Comparison of ENCODE assay signal across 26 cellular contexts in the genomic region with DNA sequence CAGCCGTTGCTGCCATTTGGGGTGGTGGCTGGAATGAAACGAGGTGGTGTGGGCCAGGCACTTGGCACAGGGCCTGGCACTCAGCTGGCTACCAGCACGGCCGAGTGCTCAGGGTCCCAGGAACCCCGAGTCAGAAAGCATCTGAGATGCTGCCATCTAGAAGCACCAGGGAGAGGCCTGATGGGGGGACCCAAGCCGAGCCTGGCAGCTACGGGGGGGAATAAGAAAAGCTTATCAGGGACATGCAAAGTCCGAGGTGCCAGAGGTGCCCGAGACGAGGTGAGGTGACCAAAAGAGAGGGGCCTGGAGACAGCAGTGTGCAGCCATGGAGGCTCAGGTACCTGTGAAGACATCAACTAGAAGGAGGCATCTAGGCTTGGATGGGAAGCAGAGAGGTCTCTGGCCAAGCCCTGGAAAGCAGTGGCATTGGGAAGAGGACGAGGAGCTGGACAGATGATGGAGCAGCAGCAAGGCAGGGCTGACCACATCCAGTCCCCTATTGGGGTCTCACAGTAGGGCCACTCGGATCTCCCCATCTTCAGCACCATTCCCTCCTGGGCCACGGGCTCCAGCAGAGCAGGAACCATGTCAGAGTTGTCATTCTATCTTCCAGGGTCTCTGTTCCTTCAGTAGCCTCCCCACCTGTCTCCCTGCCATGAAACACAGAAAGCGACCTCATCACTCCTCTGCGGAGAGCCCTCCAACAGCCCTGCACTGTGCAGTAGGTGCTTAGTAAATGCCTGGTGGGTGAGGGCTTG. TPM values are rescaled to one million over a fixed set of nuclear protein-coding genes. Genes with fewer than 3 reads are reported as not detected.
DNase-seq lines count a peak whose midpoint lies in the region; ATAC-seq and TF ChIP-seq lines count a peak whose summit lies in the region.
"Had no signal": no experiment of that assay in that cellular context is flagged by ENCODE, and none has a peak within 500 bp of the region (broad histone marks: within the 10 kb centered on the region; RNA-seq: fewer than 3 reads in every experiment).

No MANE protein-coding gene starts in this region.

- H3K9me3 Mint-ChIP-seq in natural killer cell, result no peaks in the 10 kb centered on the region
- H3K9me3 Mint-ChIP-seq: activated CD8-positive, alpha-beta T cell treated with anti-CD3 and anti-CD28 coated beads for 36 hours; CD4-positive, alpha-beta T cell; T-helper 1 cell treated with Interleukin-12 subunit alpha and Interleukin-12 subunit beta and Interleukin-4 antibody, amounts not matched to agents 30 μg/mL and 1 μg/mL, for 36 hours had no signal

- H3K36me3 Mint-ChIP-seq in natural killer cell, result no peaks in the 10 kb centered on the region

- TF ChIP-seq POLR2A in suprapubic skin (IDR thresholded peaks at IDR 0.05), result no peak

- H3K27ac ChIP-seq in caudate nucleus (ENCODE audit: low read depth, low read length), result peak overlapping the region; percentile 63
- H3K27ac ChIP-seq in suprapubic skin, result no peak overlapping the region
- H3K27ac ChIP-seq: RWPE1, SK-N-MC, upper lobe of left lung had no signal

- TF ChIP-seq EP300 in suprapubic skin (IDR thresholded peaks at IDR 0.05), result no peak

- H3K27ac Mint-ChIP-seq in natural killer cell, result no peak overlapping the region
- H3K27ac Mint-ChIP-seq: activated CD8-positive, alpha-beta T cell treated with anti-CD3 and anti-CD28 coated beads for 36 hours; CD4-positive, alpha-beta T cell; T-helper 1 cell treated with Interleukin-12 subunit alpha and Interleukin-12 subunit beta and Interleukin-4 antibody, amounts not matched to agents 30 μg/mL and 1 μg/mL, for 36 hours had no signal

- no peak overlapping the region for H3K4me3 ChIP-seq in suprapubic skin
- H3K4me3 ChIP-seq: SK-N-MC, upper lobe of left lung had no signal

- H3K4me3 Mint-ChIP-seq in natural killer cell, result no peak overlapping the region
- H3K4me3 Mint-ChIP-seq: activated CD8-positive, alpha-beta T cell treated with anti-CD3 and anti-CD28 coated beads for 36 hours; CD4-positive, alpha-beta T cell; T-helper 1 cell treated with Interleukin-12 subunit alpha and Interleukin-12 subunit beta and Interleukin-4 antibody, amounts not matched to agents 30 μg/mL and 1 μg/mL, for 36 hours had no signal

- peaks cover 0 to 4% of the 10 kb centered on the region in 2 donors for H3K4me1 Mint-ChIP-seq in natural killer cell

- intact Hi-C loops in natural killer cell (cut with micrococcal nuclease), result no loop called here

- no peak for ATAC-seq in natural killer cell
- ATAC-seq: activated CD8-positive, alpha-beta T cell treated with anti-CD3 and anti-CD28 coated beads for 36 hours had no signal

- no peaks in the 10 kb centered on the region for H3K36me3 ChIP-seq in suprapubic skin
- H3K36me3 ChIP-seq: upper lobe of left lung had no signal

- peaks cover 10% of the 10 kb centered on the region for H3K4me1 ChIP-seq in suprapubic skin
- H3K4me1 ChIP-seq: upper lobe of left lung had no signal

- H3K27me3 Mint-ChIP-seq in natural killer cell (ENCODE audit: low read depth in 2 of 2), result peaks cover 10 to 13% of the 10 kb centered on the region in 2 donors

- H3K9me3 ChIP-seq in suprapubic skin, result no peaks in the 10 kb centered on the region

- TF ChIP-seq CTCF in natural killer cell (IDR thresholded peaks at IDR 0.05) (no peak), suprapubic skin (IDR thresholded peaks at IDR 0.05) (no peak)

- DNase-seq in activated T-cell treated with anti-CD3 and anti-CD28 coated beads, Interleukin-2, amount 50 U/mL, for 1 hour, result peak; percentile 6
- no peak for DNase-seq in activated T-cell treated with anti-CD3 and anti-CD28 coated beads, Interleukin-2, amount 50 U/mL, for 48 hours
- no peak for DNase-seq in caudate nucleus (lab: John Stamatoyannopoulos, UW)
- peak; percentile 10 for DNase-seq in natural killer cell
- peak; percentile 55 for DNase-seq in suprapubic skin (ENCODE audit: low spot score in 2 of 2)
- DNase-seq in Kasumi-1 (lab: John Stamatoyannopoulos, UW), result no peak
- DNase-seq in inferior parietal cortex (ENCODE audit: extremely low spot score), result no peak
- DNase-seq in D341Med (ENCODE audit: low spot score), result no peak
- DNase-seq: activated CD8-positive, alpha-beta T cell treated with anti-CD3 and anti-CD28 coated beads for 36 hours; activated effector memory CD4-positive, alpha-beta T cell treated with Interleukin-2 at 50 U/mL for 16 hours; effector CD4-positive, alpha-beta T cell; GOT3; Karpas-422; kidney glomerular epithelial cell; mesenchymal stem cell; NCI-H1436 treated with DMSO at 0.1 percent for 48 hours; occipital lobe; stimulated activated CD4-positive, alpha-beta T cell treated with anti-CD3 and anti-CD28 coated beads, Interleukin-2, amount 100 ng/mL, for 48 hours had no signal

- peaks cover 41% of the 10 kb centered on the region for H3K27me3 ChIP-seq in suprapubic skin
- H3K27me3 ChIP-seq: upper lobe of left lung had no signal

- 78% methylated on average over 11 of the region's 15 CpGs for WGBS in suprapubic skin

RNA-seq across cellular contexts. Expression of gene DIO3, which starts 59.3 kb away (rescaled TPM):
- total RNA-seq in natural killer cell (not detected), suprapubic skin (under 1 TPM; 0.44 to 0.89 (median 0.82) TPM)
- total RNA-seq: A172; activated CD8-positive, alpha-beta T cell treated with anti-CD3 and anti-CD28 coated beads for 36 hours; CD4-positive, alpha-beta T cell; epithelial cell of proximal tubule; NCI-H460; occipital lobe had no signal

Comparison
In these comparisons a context has a peak if more than half of its experiments do, and no peak if none do; other contexts are left out.
1. DNase-seq: peak in activated T-cell treated with anti-CD3 and anti-CD28 coated beads, Interleukin-2, amount 50 U/mL, for 1 hour (single experiment), natural killer cell (single experiment) and suprapubic skin (2 of 2); none in activated T-cell treated with anti-CD3 and anti-CD28 coated beads, Interleukin-2, amount 50 U/mL, for 48 hours (0 of 2), caudate nucleus (0 of 61), Kasumi-1 (0 of 2), inferior parietal cortex (single experiment) and D341Med (single experiment).